24 cellular contexts compared by ENCODE assay signal in genomic region chr1:192442736-192443135, GRCh38.
"Had no signal": no experiment of that assay in that cellular context is flagged by ENCODE, and none has a peak within 500 bp of the region (broad histone marks: within the 10 kb centered on the region; RNA-seq: fewer than 3 reads in every experiment).

No MANE protein-coding gene starts in this region.

- H3K4me1 Mint-ChIP-seq: naive thymus-derived CD4-positive, alpha-beta T cell had no signal

- DNase-seq: activated CD4-positive, alpha-beta T cell treated with anti-CD3 and anti-CD28 coated beads for 4 hours; activated CD4-positive, alpha-beta T cell treated with anti-CD3 and anti-CD28 coated beads, Interleukin-2, amount 50 U/mL, for 48 hours; activated CD4-positive, CD25-positive, alpha-beta regulatory T cell; activated CD8-positive, alpha-beta memory T cell treated with anti-CD3 and anti-CD28 coated beads, Interleukin-2, amount 50 U/mL, for 48 hours; activated naive CD4-positive, alpha-beta T cell; activated T-cell treated with anti-CD3 and anti-CD28 coated beads, Interleukin-2, amount 50 U/mL, for 4 hours; adrenal gland; cerebellar nuclear complex; gastrocnemius medialis; heart left ventricle; kidney; lower lobe of right lung; naive thymus-derived CD4-positive, alpha-beta T cell; sigmoid colon; spleen; stimulated activated CD4-positive, alpha-beta T cell treated with anti-CD3 and anti-CD28 coated beads, Interleukin-4, amount 100 ng/mL, for 1 hour; stimulated activated naive CD4-positive, alpha-beta T cell; testis; trophoblast cell; uterus had no signal

- H3K36me3 ChIP-seq: adrenal gland, gastrocnemius medialis, heart left ventricle, lower lobe of right lung, sigmoid colon, spleen, uterus had no signal

- H3K4me1 ChIP-seq: adrenal gland, gastrocnemius medialis, sigmoid colon, testis, uterus had no signal

- H3K27me3 ChIP-seq: adrenal gland, gastrocnemius medialis, sigmoid colon, testis, uterus had no signal

- H3K4me3 ChIP-seq: adrenal gland, gastrocnemius medialis, heart left ventricle, lower lobe of right lung, sigmoid colon, spleen, testis, uterus had no signal

- H3K36me3 Mint-ChIP-seq: activated naive CD8-positive, alpha-beta T cell; naive thymus-derived CD4-positive, alpha-beta T cell had no signal

- H3K27ac Mint-ChIP-seq: activated naive CD8-positive, alpha-beta T cell; activated T-helper 2 cell treated with anti-CD3 and anti-CD28 coated beads, Interferon-gamma antibody, Interleukin-2, Interleukin-4, amounts not matched to agents 10 μg/mL and 5 μg/mL and 100 μg/mL, durations not matched to agents 14 hours and 24 hours and 36 hours; naive thymus-derived CD4-positive, alpha-beta T cell; T-helper 1 cell treated with Interleukin-12 subunit alpha and Interleukin-12 subunit beta and Interleukin-4 antibody, amounts not matched to agents 30 μg/mL and 1 μg/mL, for 36 hours had no signal

- H3K27ac ChIP-seq: adrenal gland, gastrocnemius medialis, heart left ventricle, lower lobe of right lung, sigmoid colon, spleen, testis, uterus had no signal

- ATAC-seq: activated T-cell treated with anti-CD3 and anti-CD28 coated beads, Interleukin-2, amount 50 U/mL, for 4 hours; gastrocnemius medialis; heart left ventricle; lower lobe of right lung; naive thymus-derived CD4-positive, alpha-beta T cell had no signal

- H3K4me3 Mint-ChIP-seq: activated naive CD8-positive, alpha-beta T cell; activated T-cell treated with anti-CD3 and anti-CD28 coated beads, Interleukin-2, amount 50 U/mL, for 4 hours; naive thymus-derived CD4-positive, alpha-beta T cell; neural crest cell; T-helper 1 cell treated with Interleukin-12 subunit alpha and Interleukin-12 subunit beta and Interleukin-4 antibody, amounts not matched to agents 30 μg/mL and 1 μg/mL, for 36 hours had no signal

- H3K9me3 ChIP-seq: adrenal gland, gastrocnemius medialis, heart left ventricle, lower lobe of right lung, sigmoid colon, spleen, testis, uterus had no signal

- H3K9me3 Mint-ChIP-seq: activated T-cell treated with anti-CD3 and anti-CD28 coated beads, Interleukin-2, amount 50 U/mL, for 4 hours; activated T-helper 2 cell treated with anti-CD3 and anti-CD28 coated beads, Interferon-gamma antibody, Interleukin-2, Interleukin-4, amounts not matched to agents 10 μg/mL and 5 μg/mL and 100 μg/mL, durations not matched to agents 14 hours and 24 hours and 36 hours; naive thymus-derived CD4-positive, alpha-beta T cell; neural crest cell; T-helper 1 cell treated with Interleukin-12 subunit alpha and Interleukin-12 subunit beta and Interleukin-4 antibody, amounts not matched to agents 30 μg/mL and 1 μg/mL, for 36 hours had no signal
